Comparison of ENCODE assay signal across 19 cellular contexts in genomic region chr2:191359186-191359585, GRCh38.
DNase-seq lines count a peak whose midpoint lies in the region; ATAC-seq and TF ChIP-seq lines count a peak whose summit lies in the region.
"Had no signal": no experiment of that assay in that cellular context is flagged by ENCODE, and none has a peak within 500 bp of the region (broad histone marks: within the 10 kb centered on the region; RNA-seq: fewer than 3 reads in every experiment).

No MANE protein-coding gene starts in this region.

- no peaks in the 10 kb centered on the region for H3K27me3 Mint-ChIP-seq in osteocyte (ENCODE audit: unreplicated experiment)

- TF ChIP-seq CTCF in VCaP (conservative IDR thresholded peaks at IDR 0.05) (no peak), osteocyte (IDR thresholded peaks at IDR 0.05) (no peak)

- H3K27ac Mint-ChIP-seq in osteocyte (ENCODE audit: unreplicated experiment) = peak overlapping the region; percentile 83
- H3K27ac Mint-ChIP-seq: CD14-positive monocyte, IgD-negative memory B cell had no signal

- no peaks in the 10 kb centered on the region for H3K27me3 ChIP-seq in effector memory CD4-positive, alpha-beta T cell (replicated peaks; ENCODE audit: control insufficient read depth, insufficient read depth, low read length, poor library complexity, severe bottlenecking)
- H3K27me3 ChIP-seq: MG63 had no signal

- no peaks in the 10 kb centered on the region for H3K9me3 Mint-ChIP-seq in osteocyte (ENCODE audit: unreplicated experiment)
- H3K9me3 Mint-ChIP-seq: IgD-negative memory B cell had no signal

- no peak overlapping the region for H3K4me3 Mint-ChIP-seq in osteocyte (ENCODE audit: unreplicated experiment)
- H3K4me3 Mint-ChIP-seq: CD14-positive monocyte, IgD-negative memory B cell had no signal

- peaks cover 38% of the 10 kb centered on the region for H3K4me1 Mint-ChIP-seq in osteocyte (ENCODE audit: unreplicated experiment)
- H3K4me1 Mint-ChIP-seq: CD14-positive monocyte, IgD-negative memory B cell had no signal

- H3K36me3 Mint-ChIP-seq in osteocyte (ENCODE audit: unreplicated experiment) = peaks cover 29% of the 10 kb centered on the region
- H3K36me3 Mint-ChIP-seq: CD14-positive monocyte had no signal

- H3K27ac ChIP-seq in VCaP = peak overlapping the region; percentile 73
- no peak overlapping the region for H3K27ac ChIP-seq in effector memory CD4-positive, alpha-beta T cell (ENCODE audit: insufficient read depth, low read length, poor library complexity, severe bottlenecking)
- H3K27ac ChIP-seq: HL-60 had no signal

- no peaks in the 10 kb centered on the region for H3K4me1 ChIP-seq in effector memory CD4-positive, alpha-beta T cell (ENCODE audit: control insufficient read depth, insufficient read depth, low read length, poor library complexity, severe bottlenecking)

- no peaks in the 10 kb centered on the region for H3K9me3 ChIP-seq in effector memory CD4-positive, alpha-beta T cell (ENCODE audit: control insufficient read depth, low read length)
- H3K9me3 ChIP-seq: MG63 had no signal

- no peak for ATAC-seq in HG03565 (IDR thresholded peaks at IDR 0.05; ENCODE audit: unreplicated experiment)
- ATAC-seq in GM18909 (IDR thresholded peaks at IDR 0.05; ENCODE audit: poor library complexity, unreplicated experiment) = no peak

- H3K4me3 ChIP-seq in effector memory CD4-positive, alpha-beta T cell (ENCODE audit: insufficient read depth, low read depth, low read length, poor library complexity, severe bottlenecking) = no peak overlapping the region
- H3K4me3 ChIP-seq: MG63 had no signal

- H3K36me3 ChIP-seq in effector memory CD4-positive, alpha-beta T cell (ENCODE audit: control insufficient read depth, insufficient read depth, low read length) = no peaks in the 10 kb centered on the region

- DNase-seq in NCI-H2029 (lab: John Stamatoyannopoulos, UW) (peak; percentile 5), NCI-H2029 treated with DMSO at 0.1 percent for 48 hours (lab: John Stamatoyannopoulos, UW) (no peak), foreskin melanocyte (peak; percentile 42), osteocyte (ENCODE audit: extremely low spot score, unreplicated experiment) (no peak)
- no peak for DNase-seq in effector memory CD4-positive, alpha-beta T cell
- DNase-seq: 8988T; DMS79 treated with DMSO at 0.1 percent for 48 hours; Kasumi-1; MG63; NCI-H1048; NCI-H2107; NCI-H69; NK-92 treated with Interleukin-12 subunit alpha and Interleukin-12 subunit beta, amount 100 ng/mL, for 24 hours had no signal

Comparison
In these comparisons a context has a peak if more than half of its experiments do, and no peak if none do; other contexts are left out.
1. DNase-seq: peak in NCI-H2029 (single experiment) and foreskin melanocyte (single experiment); none in NCI-H2029 treated with DMSO at 0.1 percent for 48 hours (single experiment), osteocyte (single experiment) and effector memory CD4-positive, alpha-beta T cell (0 of 3).